13 cellular contexts compared by ENCODE assay signal in genomic region chr5:157689942-157690689, GRCh38. TPM values are rescaled to one million over a fixed set of nuclear protein-coding genes. Genes with fewer than 3 reads are reported as not detected.
DNase-seq lines count a peak whose midpoint lies in the region; ATAC-seq, FAIRE-seq and TF ChIP-seq lines count a peak whose summit lies in the region.
"Had no signal": no experiment of that assay in that cellular context is flagged by ENCODE, and none has a peak within 500 bp of the region (broad histone marks: within the 10 kb centered on the region; RNA-seq: fewer than 3 reads in every experiment).

No MANE protein-coding gene starts in this region.

- no peak overlapping the region for H3K4me3 ChIP-seq in HepG2 (replicated peaks in 1 of 3; ENCODE audit: insufficient read depth in 1 of 3, low read depth in 2 of 3, low read length in 3 of 3)
- no peak overlapping the region for H3K4me3 ChIP-seq in Karpas-422 (ENCODE audit: low read length)

- POLR2A ChIA-PET in HepG2 (lab: Yijun Ruan, JAX): no interaction called here

- no peak overlapping the region for H3K27ac Mint-ChIP-seq in activated naive CD4-positive, alpha-beta T cell treated with anti-CD3 and anti-CD28 coated beads, Interleukin-2, amount 10 ng/mL, durations not matched to agents 7 days and 5 days
- H3K27ac Mint-ChIP-seq: dendritic cell treated with granulocyte-macrophage colony-stimulating factor and Interleukin-4, amounts not matched to agents 40 ng/mL and 50 ng/mL, for 4 days had no signal

- peaks cover 16% of the 10 kb centered on the region for H3K27me3 Mint-ChIP-seq in activated naive CD4-positive, alpha-beta T cell treated with anti-CD3 and anti-CD28 coated beads, Interleukin-2, amount 10 ng/mL, durations not matched to agents 7 days and 5 days

- no peaks in the 10 kb centered on the region for H3K4me1 Mint-ChIP-seq in activated naive CD4-positive, alpha-beta T cell treated with anti-CD3 and anti-CD28 coated beads, Interleukin-2, amount 10 ng/mL, durations not matched to agents 7 days and 5 days

- no peak overlapping the region for H3K4me2 ChIP-seq in HepG2 (ENCODE audit: low read depth, low read length)
- H3K4me2 ChIP-seq in Karpas-422 (ENCODE audit: low read depth, low read length, poor library complexity, severe bottlenecking): no peak overlapping the region

- TF ChIP-seq POLR2A in HepG2 (IDR thresholded peaks at IDR 0.05; ENCODE audit: insufficient read depth in 1 of 2, low read depth in 2 of 2, low read length in 2 of 2): no peak

- H3K9me3 ChIP-seq in HepG2 (ENCODE audit: low read length) (no peaks in the 10 kb centered on the region), Karpas-422 (ENCODE audit: low read length) (no peaks in the 10 kb centered on the region)

- no TSS peak for BruUV-seq in HepG2 (replicated peaks; lab: Mats Ljungman, UMichigan)

- no peaks in the 10 kb centered on the region for H3K36me3 Mint-ChIP-seq in activated naive CD4-positive, alpha-beta T cell treated with anti-CD3 and anti-CD28 coated beads, Interleukin-2, amount 10 ng/mL, durations not matched to agents 7 days and 5 days

- no peak overlapping the region for H3K27ac ChIP-seq in HepG2 (ENCODE audit: extremely low read length, insufficient read depth, low read length)
- H3K27ac ChIP-seq in Karpas-422 (ENCODE audit: low read length): no peak overlapping the region
- H3K27ac ChIP-seq: C4-2B had no signal

- H4K20me1 ChIP-seq in HepG2 (ENCODE audit: insufficient read depth, low read length) (no peaks in the 10 kb centered on the region), Karpas-422 (ENCODE audit: insufficient read depth, low read depth, low read length) (no peaks in the 10 kb centered on the region)

- no peak for TF ChIP-seq CTCF in HepG2 (CRISPR knock-in tag; IDR thresholded peaks at IDR 0.05)

- peaks cover 5% of the 10 kb centered on the region for H3K9me3 Mint-ChIP-seq in activated naive CD4-positive, alpha-beta T cell treated with anti-CD3 and anti-CD28 coated beads, Interleukin-2, amount 10 ng/mL, durations not matched to agents 7 days and 5 days

- H2AFZ ChIP-seq in HepG2 (ENCODE audit: low read length) (no peak overlapping the region), Karpas-422 (ENCODE audit: low read length) (no peak overlapping the region)

- no peak for FAIRE-seq in HepG2 (lab: Jason Lieb, UNC)
- FAIRE-seq: GM18507 had no signal

- intact Hi-C loops in HepG2 (cut with micrococcal nuclease; ENCODE audit: unreplicated experiment): no loop called here

- ATAC-seq in HG02885 (IDR thresholded peaks at IDR 0.05; ENCODE audit: poor library complexity, unreplicated experiment) (peak; percentile 76), HepG2 (peak; percentile 79), HG03571 (IDR thresholded peaks at IDR 0.05; ENCODE audit: unreplicated experiment) (no peak), HG02588 (IDR thresholded peaks at IDR 0.05; ENCODE audit: unreplicated experiment) (no peak)

- H3K9ac ChIP-seq in HepG2 (ENCODE audit: insufficient read depth, low read depth, low read length) (no peak overlapping the region), Karpas-422 (ENCODE audit: low read length) (no peak overlapping the region)

- in situ Hi-C loops in HepG2 (cut with HindIII; ENCODE audit: extremely low pct_ligation_motif_present, low pct_unique_long_range_greater_than_20kb): no loop called here

- H3K79me2 ChIP-seq in HepG2 (ENCODE audit: insufficient read depth, low read length): no peaks in the 10 kb centered on the region
- no peaks in the 10 kb centered on the region for H3K79me2 ChIP-seq in Karpas-422 (ENCODE audit: low read length)

- TF ChIP-seq EP300 in HepG2 (IDR thresholded peaks at IDR 0.05; ENCODE audit: low read depth in 2 of 2, low read length in 2 of 2) (no peak), HepG2 (CRISPR knock-in tag; IDR thresholded peaks at IDR 0.05; ENCODE audit: borderline replicate concordance) (no peak)

- H3K27me3 ChIP-seq in HepG2 (ENCODE audit: control insufficient read depth in 1 of 2, insufficient read depth in 2 of 2, low read length in 2 of 2) (no peaks in the 10 kb centered on the region), Karpas-422 (ENCODE audit: low read length) (no peaks in the 10 kb centered on the region)

- H3K9me2 ChIP-seq in Karpas-422 (replicated peaks; ENCODE audit: insufficient read depth, low read length): no peaks in the 10 kb centered on the region

- DNase-seq in AG20443 (ENCODE audit: low spot score) (peak; percentile 47), HepG2 (ENCODE audit: low spot score) (no peak), NCI-H2227 treated with DMSO at 0.1 percent for 48 hours (lab: John Stamatoyannopoulos, UW) (no peak), Karpas-422 (no peak)
- DNase-seq in activated naive CD4-positive, alpha-beta T cell treated with anti-CD3 and anti-CD28 coated beads, Interleukin-2, amount 10 ng/mL, durations not matched to agents 7 days and 5 days: peak; percentile 44
- DNase-seq: NCI-H1694 treated with DMSO at 0.1 percent for 48 hours had no signal

- H3K36me3 ChIP-seq in HepG2 (replicated peaks in 1 of 2; ENCODE audit: control insufficient read depth in 1 of 2, insufficient read depth in 2 of 2, low read length in 2 of 2): no peaks in the 10 kb centered on the region
- H3K36me3 ChIP-seq in Karpas-422 (ENCODE audit: insufficient read depth, low read length): no peaks in the 10 kb centered on the region

- TF ChIP-seq RAD21 in HepG2 (CRISPR knock-in tag; IDR thresholded peaks at IDR 0.05): no peak

- H3K4me1 ChIP-seq in HepG2 (ENCODE audit: insufficient read depth, low read length) (peaks cover 17% of the 10 kb centered on the region), Karpas-422 (ENCODE audit: low read length) (no peaks in the 10 kb centered on the region)

- no peak overlapping the region for H3K4me3 Mint-ChIP-seq in activated naive CD4-positive, alpha-beta T cell treated with anti-CD3 and anti-CD28 coated beads, Interleukin-2, amount 10 ng/mL, durations not matched to agents 7 days and 5 days
- H3K4me3 Mint-ChIP-seq: dendritic cell treated with granulocyte-macrophage colony-stimulating factor and Interleukin-4, amounts not matched to agents 40 ng/mL and 50 ng/mL, for 4 days had no signal

- CTCF ChIA-PET in activated naive CD4-positive, alpha-beta T cell treated with anti-CD3 and anti-CD28 coated beads, Interleukin-2, amount 10 ng/mL, durations not matched to agents 7 days and 5 days (lab: Charles Lee): interaction anchor here (0.6 to 1.4 kb wide), 5 partner anchors 11 to 94 kb away, joined by 3 to 4 read pairs (median 3); partner anchors contain the start of gene THG1L
- CTCF ChIA-PET in HepG2 (lab: Yijun Ruan, JAX; ENCODE audit: low intra/inter-chr PET ratio, low total read pairs): no interaction called here

- 87% methylated on average over 37 of the region's 52 CpGs for WGBS in HepG2 (ENCODE audit: low lambda C conversion rate)

RNA-seq across cellular contexts. Expression of gene C5orf52, which starts 18.8 kb away (rescaled TPM):
- total RNA-seq in HepG2 (2016; rRNA removed; fragmentation: Illumina TruSeq; extraction: Trizol): not detected in 2 replicates
- not detected in 2 replicates for total RNA-seq in HepG2 (2016; cell fraction: cytosol; rRNA removed; fragmentation: Illumina TruSeq; extraction: Trizol; ENCODE audit: low read depth)
- not detected in 2 replicates for total RNA-seq in HepG2 (2016; cell fraction: insoluble cytoplasmic fraction; rRNA removed; fragmentation: Illumina TruSeq; extraction: Trizol)
- total RNA-seq in HepG2 (2016; cell fraction: membrane; rRNA removed; fragmentation: Illumina TruSeq; extraction: Trizol): not detected in 2 replicates
- not detected in 2 replicates for total RNA-seq in HepG2 (2016; cell fraction: nucleus; rRNA removed; fragmentation: Illumina TruSeq; extraction: Trizol)
- not detected in 2 replicates for polyA plus RNA-seq in HepG2 (2011; rRNA removed)
- polyA plus RNA-seq in HepG2 (2011; cell fraction: cytosol; rRNA removed): not detected in 2 replicates
- polyA plus RNA-seq in HepG2 (2011; cell fraction: nucleus; rRNA removed): not detected in 2 replicates
- not detected in 2 replicates for polyA plus RNA-seq in HepG2 (2012)
- not detected in 2 replicates for polyA plus RNA-seq in HepG2 (2016; cell fraction: cytosol; fragmentation: Illumina TruSeq; extraction: Trizol; ENCODE audit: low read depth)
- not detected in 2 replicates for polyA plus RNA-seq in HepG2 (2016; cell fraction: insoluble cytoplasmic fraction; fragmentation: Illumina TruSeq; extraction: Trizol; ENCODE audit: low read depth)
- polyA plus RNA-seq in HepG2 (2016; cell fraction: membrane; fragmentation: Illumina TruSeq; extraction: Trizol; ENCODE audit: low read depth): not detected in 2 replicates
- polyA plus RNA-seq in HepG2 (2016; cell fraction: nucleus; fragmentation: Illumina TruSeq; extraction: Trizol; ENCODE audit: insufficient read depth, low read depth): not detected in 2 replicates
- polyA minus RNA-seq in HepG2 (2011; rRNA and poly(A)+ RNA removed; ENCODE audit: low replicate concordance): not detected in 2 replicates
- polyA minus RNA-seq in HepG2 (2011; cell fraction: cytosol; rRNA and poly(A)+ RNA removed): not detected in 2 replicates
- polyA minus RNA-seq in HepG2 (2011; cell fraction: nucleus; rRNA and poly(A)+ RNA removed): not detected in 2 replicates
- not detected in 2 replicates for total RNA-seq in Karpas-422 (2014; rRNA removed; shearing (Covaris generic); ENCODE audit: low replicate concordance)
- total RNA-seq: RPMI7951 had no signal

RNA-seq across cellular contexts. Expression of gene SOX30, which starts 37.9 kb away (rescaled TPM):
- total RNA-seq in HepG2 (2016; rRNA removed; fragmentation: Illumina TruSeq; extraction: Trizol): not detected in 2 replicates
- not detected in 2 replicates for total RNA-seq in HepG2 (2016; cell fraction: cytosol; rRNA removed; fragmentation: Illumina TruSeq; extraction: Trizol; ENCODE audit: low read depth)
- total RNA-seq in HepG2 (2016; cell fraction: insoluble cytoplasmic fraction; rRNA removed; fragmentation: Illumina TruSeq; extraction: Trizol): not detected in 2 replicates
- not detected in 2 replicates for total RNA-seq in HepG2 (2016; cell fraction: membrane; rRNA removed; fragmentation: Illumina TruSeq; extraction: Trizol)
- not detected in 2 replicates for total RNA-seq in HepG2 (2016; cell fraction: nucleus; rRNA removed; fragmentation: Illumina TruSeq; extraction: Trizol)
- polyA plus RNA-seq in HepG2 (2011; rRNA removed): 0.05 TPM in 1 of 2 replicates, not detected in the other
- not detected in 2 replicates for polyA plus RNA-seq in HepG2 (2011; cell fraction: cytosol; rRNA removed)
- polyA plus RNA-seq in HepG2 (2011; cell fraction: nucleus; rRNA removed): not detected in 2 replicates
- polyA plus RNA-seq in HepG2 (2012): not detected in 2 replicates
- polyA plus RNA-seq in HepG2 (2016; cell fraction: cytosol; fragmentation: Illumina TruSeq; extraction: Trizol; ENCODE audit: low read depth): not detected in 2 replicates
- polyA plus RNA-seq in HepG2 (2016; cell fraction: insoluble cytoplasmic fraction; fragmentation: Illumina TruSeq; extraction: Trizol; ENCODE audit: low read depth): not detected in 2 replicates
- polyA plus RNA-seq in HepG2 (2016; cell fraction: membrane; fragmentation: Illumina TruSeq; extraction: Trizol; ENCODE audit: low read depth): not detected in 2 replicates
- not detected in 2 replicates for polyA plus RNA-seq in HepG2 (2016; cell fraction: nucleus; fragmentation: Illumina TruSeq; extraction: Trizol; ENCODE audit: insufficient read depth, low read depth)
- not detected in 2 replicates for polyA minus RNA-seq in HepG2 (2011; rRNA and poly(A)+ RNA removed; ENCODE audit: low replicate concordance)
- not detected in 2 replicates for polyA minus RNA-seq in HepG2 (2011; cell fraction: cytosol; rRNA and poly(A)+ RNA removed)
- not detected in 2 replicates for polyA minus RNA-seq in HepG2 (2011; cell fraction: nucleus; rRNA and poly(A)+ RNA removed)
- not detected in 2 replicates for total RNA-seq in Karpas-422 (2014; rRNA removed; shearing (Covaris generic); ENCODE audit: low replicate concordance)
- total RNA-seq: RPMI7951 had no signal

RNA-seq across cellular contexts. Expression of gene THG1L, which starts 41.1 kb away (rescaled TPM):
- total RNA-seq in HepG2 (2016; rRNA removed; fragmentation: Illumina TruSeq; extraction: Trizol): 16.6 and 21.7 TPM in 2 replicates
- total RNA-seq in HepG2 (2016; cell fraction: cytosol; rRNA removed; fragmentation: Illumina TruSeq; extraction: Trizol; ENCODE audit: low read depth): 6.2 and 8.9 TPM in 2 replicates
- 16.7 and 23.3 TPM in 2 replicates for total RNA-seq in HepG2 (2016; cell fraction: insoluble cytoplasmic fraction; rRNA removed; fragmentation: Illumina TruSeq; extraction: Trizol)
- 17.6 and 19.1 TPM in 2 replicates for total RNA-seq in HepG2 (2016; cell fraction: membrane; rRNA removed; fragmentation: Illumina TruSeq; extraction: Trizol)
- total RNA-seq in HepG2 (2016; cell fraction: nucleus; rRNA removed; fragmentation: Illumina TruSeq; extraction: Trizol): 8.0 and 8.3 TPM in 2 replicates
- 13.8 and 17.2 TPM in 2 replicates for polyA plus RNA-seq in HepG2 (2011; rRNA removed)
- polyA plus RNA-seq in HepG2 (2011; cell fraction: cytosol; rRNA removed): 15.0 and 15.5 TPM in 2 replicates
- polyA plus RNA-seq in HepG2 (2011; cell fraction: nucleus; rRNA removed): 3.8 and 6.5 TPM in 2 replicates
- polyA plus RNA-seq in HepG2 (2012): 17.7 and 18.9 TPM in 2 replicates
- polyA plus RNA-seq in HepG2 (2016; cell fraction: cytosol; fragmentation: Illumina TruSeq; extraction: Trizol; ENCODE audit: low read depth): 11.6 and 13.8 TPM in 2 replicates
- 24.1 and 27.8 TPM in 2 replicates for polyA plus RNA-seq in HepG2 (2016; cell fraction: insoluble cytoplasmic fraction; fragmentation: Illumina TruSeq; extraction: Trizol; ENCODE audit: low read depth)
- polyA plus RNA-seq in HepG2 (2016; cell fraction: membrane; fragmentation: Illumina TruSeq; extraction: Trizol; ENCODE audit: low read depth): 19.7 and 24.1 TPM in 2 replicates
- polyA plus RNA-seq in HepG2 (2016; cell fraction: nucleus; fragmentation: Illumina TruSeq; extraction: Trizol; ENCODE audit: insufficient read depth, low read depth): 15.7 and 15.8 TPM in 2 replicates
- 36.1 and 50.0 TPM in 2 replicates for polyA minus RNA-seq in HepG2 (2011; rRNA and poly(A)+ RNA removed; ENCODE audit: low replicate concordance)
- polyA minus RNA-seq in HepG2 (2011; cell fraction: cytosol; rRNA and poly(A)+ RNA removed): 12.7 and 15.7 TPM in 2 replicates
- polyA minus RNA-seq in HepG2 (2011; cell fraction: nucleus; rRNA and poly(A)+ RNA removed): 12.0 and 13.2 TPM in 2 replicates
- 18.6 and 25.1 TPM in 2 replicates for total RNA-seq in Karpas-422 (2014; rRNA removed; shearing (Covaris generic); ENCODE audit: low replicate concordance)

RNA-seq across cellular contexts. Expression of gene LSM11, which starts 53.4 kb away (rescaled TPM):
- 7.2 and 9.9 TPM in 2 replicates for total RNA-seq in HepG2 (2016; rRNA removed; fragmentation: Illumina TruSeq; extraction: Trizol)
- 0.97 and 1.1 TPM in 2 replicates for total RNA-seq in HepG2 (2016; cell fraction: cytosol; rRNA removed; fragmentation: Illumina TruSeq; extraction: Trizol; ENCODE audit: low read depth)
- total RNA-seq in HepG2 (2016; cell fraction: insoluble cytoplasmic fraction; rRNA removed; fragmentation: Illumina TruSeq; extraction: Trizol): 7.2 and 9.4 TPM in 2 replicates
- total RNA-seq in HepG2 (2016; cell fraction: membrane; rRNA removed; fragmentation: Illumina TruSeq; extraction: Trizol): 4.1 and 4.9 TPM in 2 replicates
- 5.1 and 5.6 TPM in 2 replicates for total RNA-seq in HepG2 (2016; cell fraction: nucleus; rRNA removed; fragmentation: Illumina TruSeq; extraction: Trizol)
- polyA plus RNA-seq in HepG2 (2011; rRNA removed): 3.3 and 4.5 TPM in 2 replicates
- 2.3 and 2.8 TPM in 2 replicates for polyA plus RNA-seq in HepG2 (2011; cell fraction: cytosol; rRNA removed)
- 2.7 and 3.3 TPM in 2 replicates for polyA plus RNA-seq in HepG2 (2011; cell fraction: nucleus; rRNA removed)
- polyA plus RNA-seq in HepG2 (2012): 3.3 and 4.6 TPM in 2 replicates
- 0.75 and 0.80 TPM in 2 replicates for polyA plus RNA-seq in HepG2 (2016; cell fraction: cytosol; fragmentation: Illumina TruSeq; extraction: Trizol; ENCODE audit: low read depth)
- polyA plus RNA-seq in HepG2 (2016; cell fraction: insoluble cytoplasmic fraction; fragmentation: Illumina TruSeq; extraction: Trizol; ENCODE audit: low read depth): 6.0 and 6.6 TPM in 2 replicates
- 1.6 and 1.9 TPM in 2 replicates for polyA plus RNA-seq in HepG2 (2016; cell fraction: membrane; fragmentation: Illumina TruSeq; extraction: Trizol; ENCODE audit: low read depth)
- polyA plus RNA-seq in HepG2 (2016; cell fraction: nucleus; fragmentation: Illumina TruSeq; extraction: Trizol; ENCODE audit: insufficient read depth, low read depth): 6.6 and 6.9 TPM in 2 replicates
- polyA minus RNA-seq in HepG2 (2011; rRNA and poly(A)+ RNA removed; ENCODE audit: low replicate concordance): 5.8 and 7.3 TPM in 2 replicates
- polyA minus RNA-seq in HepG2 (2011; cell fraction: cytosol; rRNA and poly(A)+ RNA removed): 4.1 and 5.1 TPM in 2 replicates
- polyA minus RNA-seq in HepG2 (2011; cell fraction: nucleus; rRNA and poly(A)+ RNA removed): 3.5 and 3.6 TPM in 2 replicates
- 5.7 and 6.5 TPM in 2 replicates for total RNA-seq in Karpas-422 (2014; rRNA removed; shearing (Covaris generic); ENCODE audit: low replicate concordance)

Comparison
In these comparisons a context has a peak if more than half of its experiments do, and no peak if none do; other contexts are left out.
1. DNase-seq: peak in AG20443 (single experiment) and activated naive CD4-positive, alpha-beta T cell treated with anti-CD3 and anti-CD28 coated beads, Interleukin-2, amount 10 ng/mL, durations not matched to agents 7 days and 5 days (single experiment); none in HepG2 (single experiment), NCI-H2227 treated with DMSO at 0.1 percent for 48 hours (single experiment) and Karpas-422 (single experiment).
2. ATAC-seq: peak in HG02885 (single experiment) and HepG2 (single experiment); none in HG03571 (single experiment) and HG02588 (single experiment).